Comparison of ENCODE assay signal across 9 cellular contexts in the genomic region with DNA sequence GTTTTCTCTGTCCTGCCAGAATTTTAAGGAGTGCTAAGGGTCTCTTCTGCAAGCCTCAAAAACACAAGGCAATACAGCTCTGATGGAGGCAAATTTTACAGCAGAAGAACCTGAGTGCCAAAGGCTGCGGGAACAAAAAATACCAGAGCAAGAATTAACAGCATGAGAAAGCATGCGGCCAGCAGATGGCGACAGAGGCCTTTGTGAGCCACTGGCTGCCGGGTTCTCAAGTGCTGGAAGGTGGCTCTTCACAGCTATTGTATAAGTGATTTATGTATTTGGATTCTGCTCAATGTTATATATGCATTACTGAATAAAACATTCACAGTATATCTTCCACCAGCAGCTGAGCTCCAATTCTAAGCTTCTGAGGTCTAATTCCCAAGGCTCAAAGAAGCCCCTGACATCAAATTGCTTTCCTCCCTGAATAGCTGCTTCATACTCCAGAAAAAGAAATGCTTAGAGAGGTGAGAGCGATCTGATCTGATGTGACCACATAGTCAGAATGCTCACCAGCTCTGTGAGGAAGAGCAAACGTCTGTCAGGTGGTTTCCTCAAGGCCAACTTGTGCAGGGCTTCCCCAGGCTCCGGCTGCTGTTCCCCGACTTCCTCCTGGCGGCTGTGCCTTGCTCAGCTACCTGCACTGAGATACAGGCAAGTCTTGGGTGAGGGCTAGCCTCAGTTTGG. TPM values are rescaled to one million over a fixed set of nuclear protein-coding genes. Genes with fewer than 3 reads are reported as not detected.
A peak's percentile ranks its signal among the peaks of the same experiment; 100 is the strongest.
DNase-seq lines count a peak whose midpoint lies in the region; ATAC-seq and TF ChIP-seq lines count a peak whose summit lies in the region.
"Had no signal": no experiment of that assay in that cellular context is flagged by ENCODE, and none has a peak within 500 bp of the region (broad histone marks: within the 10 kb centered on the region; RNA-seq: fewer than 3 reads in every experiment).

No MANE protein-coding gene starts in this region.

- H3K9ac ChIP-seq in HCT116 (ENCODE audit: low read length): no peak overlapping the region

- ATAC-seq in HCT116 (peak; percentile 83), HG02981 (IDR thresholded peaks at IDR 0.05; ENCODE audit: unreplicated experiment) (no peak)

- no peak overlapping the region for H2AFZ ChIP-seq in HCT116 (ENCODE audit: low read depth, low read length, poor library complexity, severe bottlenecking)

- H3K4me1 ChIP-seq in Caco-2: no peaks in the 10 kb centered on the region
- no peaks in the 10 kb centered on the region for H3K4me1 ChIP-seq in HCT116 (ENCODE audit: control insufficient read depth in 1 of 2, insufficient read depth in 2 of 2, low read length in 2 of 2)

- H3K4me2 ChIP-seq in HCT116 (ENCODE audit: low read length): no peak overlapping the region

- H3K79me2 ChIP-seq in HCT116 (ENCODE audit: insufficient read depth, low read length): no peaks in the 10 kb centered on the region; the same call in 1 of the 2 replicates

- H3K36me3 ChIP-seq in Caco-2 (ENCODE audit: control insufficient read depth, insufficient read depth, low read length): no peaks in the 10 kb centered on the region
- no peaks in the 10 kb centered on the region for H3K36me3 ChIP-seq in HCT116 (ENCODE audit: control insufficient read depth in 1 of 2, insufficient read depth in 2 of 2, low read length in 2 of 2)

- H3K4me3 Mint-ChIP-seq in Caco-2 (ENCODE audit: unreplicated experiment) (no peak overlapping the region), MCF 10A (ENCODE audit: unreplicated experiment) (no peak overlapping the region)

- TF ChIP-seq CTCF in Caco-2 (IDR thresholded peaks at IDR 0.05; ENCODE audit: insufficient read depth in 1 of 2, low read depth in 1 of 2, low read length in 1 of 2, severe bottlenecking in 1 of 2, unreplicated experiment in 1 of 2): peak; percentile 84 to 89
- peak; percentile 73 to 96 (median 85) for TF ChIP-seq CTCF in HCT116 (IDR thresholded peaks at IDR 0.05 in 2 of 3, conservative IDR thresholded peaks at IDR 0.05 in 1 of 3; ENCODE audit: borderline replicate concordance in 1 of 3, insufficient read depth in 1 of 3, low read depth in 2 of 3, low read length in 2 of 3)
- TF ChIP-seq CTCF in VCaP (conservative IDR thresholded peaks at IDR 0.05): peak; percentile 81
- peak; percentile 92 for TF ChIP-seq CTCF in MCF 10A (IDR thresholded peaks at IDR 0.05; ENCODE audit: unreplicated experiment)

- H3K9me3 ChIP-seq in Caco-2 (no peaks in the 10 kb centered on the region), HCT116 (ENCODE audit: control insufficient read depth in 1 of 2, insufficient read depth in 1 of 2, low read depth in 1 of 2, low read length in 2 of 2) (no peaks in the 10 kb centered on the region)

- H3K36me3 Mint-ChIP-seq in Caco-2 (ENCODE audit: insufficient read depth, unreplicated experiment) (no peaks in the 10 kb centered on the region), MCF 10A (ENCODE audit: insufficient read depth, unreplicated experiment) (peaks cover 6% of the 10 kb centered on the region)
- H3K36me3 Mint-ChIP-seq: IgD-negative memory B cell had no signal

- peak; percentile 91 for TF ChIP-seq RAD21 in HCT116 (IDR thresholded peaks at IDR 0.05; ENCODE audit: low read depth)

- no peaks in the 10 kb centered on the region for H3K27me3 Mint-ChIP-seq in Caco-2 (ENCODE audit: insufficient read depth, unreplicated experiment)
- no peaks in the 10 kb centered on the region for H3K27me3 Mint-ChIP-seq in MCF 10A (ENCODE audit: insufficient read depth, unreplicated experiment)
- H3K27me3 Mint-ChIP-seq: IgD-negative memory B cell had no signal

- H4K20me1 ChIP-seq in HCT116 (ENCODE audit: insufficient read depth): no peaks in the 10 kb centered on the region

- H3K4me1 Mint-ChIP-seq in Caco-2 (ENCODE audit: low read depth, unreplicated experiment) (no peaks in the 10 kb centered on the region), MCF 10A (ENCODE audit: insufficient read depth, unreplicated experiment) (no peaks in the 10 kb centered on the region)

- H3K27me3 ChIP-seq in Caco-2 (replicated peaks; ENCODE audit: control insufficient read depth, insufficient read depth, low read length): no peaks in the 10 kb centered on the region
- no peaks in the 10 kb centered on the region for H3K27me3 ChIP-seq in HCT116 (ENCODE audit: insufficient read depth, low read length)

- no peaks in the 10 kb centered on the region for H3K9me2 ChIP-seq in HCT116 (ENCODE audit: insufficient read depth)

- H3K4me3 ChIP-seq in Caco-2 (ENCODE audit: low read depth, low read length): no peak overlapping the region
- no peak overlapping the region for H3K4me3 ChIP-seq in HCT116 (replicated peaks in 1 of 2; ENCODE audit: low read depth in 1 of 2, low read length in 2 of 2)

- DNase-seq in Caco-2: peak; percentile 68 to 84
- peak; percentile 46 for DNase-seq in HCT116 (ENCODE audit: low read depth, low spot score)
- DNase-seq in NCI-H2196 treated with DMSO at 0.1 percent for 48 hours (lab: John Stamatoyannopoulos, UW; ENCODE audit: unreplicated experiment): peak; percentile 69
- DNase-seq in MCF 10A (ENCODE audit: unreplicated experiment): peak; percentile 80
- peak; percentile 83 for DNase-seq in islet precursor cell
- DNase-seq in stimulated activated CD4-positive, alpha-beta T cell treated with anti-CD3 and anti-CD28 coated beads, Interleukin-15, amount 100 ng/mL, for 48 hours (ENCODE audit: low read depth in 2 of 2): peak; percentile 62 to 72

- H3K9me3 Mint-ChIP-seq in Caco-2 (ENCODE audit: unreplicated experiment) (no peaks in the 10 kb centered on the region), MCF 10A (ENCODE audit: unreplicated experiment) (no peaks in the 10 kb centered on the region)
- H3K9me3 Mint-ChIP-seq: IgD-negative memory B cell had no signal

- BruUV-seq in Caco-2 (replicated peaks; lab: Mats Ljungman, UMichigan): no TSS peak
- BruUV-seq in HCT116 (replicated peaks; lab: Mats Ljungman, UMichigan): no TSS peak
- no TSS peak for BruUV-seq in MCF 10A (replicated peaks; lab: Mats Ljungman, UMichigan)

- H3K27ac Mint-ChIP-seq in Caco-2 (ENCODE audit: unreplicated experiment) (no peak overlapping the region), MCF 10A (ENCODE audit: low read depth, unreplicated experiment) (no peak overlapping the region)

- RAD21 ChIA-PET in HCT116 (lab: Charles Lee; ENCODE audit: low non-redundant PET in 1 of 2, low total read pairs in 2 of 2, uncharacterized antibody in 2 of 2, unreplicated experiment in 2 of 2): interaction anchor here (1.0 to 1.5 kb wide), 4 partner anchors 117 to 258 kb away, joined by 3 to 6 read pairs (median 4); a partner anchor contains a TSS

- no peak overlapping the region for H3K27ac ChIP-seq in HCT116 (ENCODE audit: low read depth, low read length)
- no peak overlapping the region for H3K27ac ChIP-seq in VCaP

- intact Hi-C loops in Caco-2 (cut with micrococcal nuclease; ENCODE audit: unreplicated experiment) (loop anchor here (1.0 to 5.0 kb wide), 6 partner anchors 69 to 259 kb away; a partner anchor contains a TSS), HCT116 (cut with micrococcal nuclease) (loop anchor here (1.0 to 2.0 kb wide), 4 partner anchors 117 to 259 kb away; a partner anchor contains a TSS), MCF 10A (cut with micrococcal nuclease) (loop anchor here (1.0 to 10.0 kb wide), 6 partner anchors 86 to 830 kb away; no protein-coding TSS in a partner anchor)

- CTCF ChIA-PET in Caco-2 (lab: Charles Lee) (interaction anchor here (0.6 to 1.5 kb wide), 15 partner anchors 31 to 238 kb away, joined by 3 to 12 read pairs (median 4); a partner anchor contains a TSS), HCT116 (lab: Charles Lee) (interaction anchor here (0.6 to 2.6 kb wide), 18 partner anchors 12 to 1403 kb away, joined by 3 to 26 read pairs (median 4); no protein-coding TSS in a partner anchor), MCF 10A (lab: Yijun Ruan, JAX) (interaction anchor here (0.6 to 8.9 kb wide), 63 partner anchors 8 to 1409 kb away, joined by 3 to 80 read pairs (median 4); no protein-coding TSS in a partner anchor)

- TF ChIP-seq POLR2A in HCT116 (IDR thresholded peaks at IDR 0.05; ENCODE audit: borderline replicate concordance, extremely low read depth, insufficient read depth, insufficient read length): no peak

- POLR2A ChIA-PET in Caco-2 (lab: Charles Lee) (no interaction called here), HCT116 (lab: Charles Lee) (no interaction called here), MCF 10A (lab: Yijun Ruan, JAX) (interaction anchor here (0.6 to 1.9 kb wide), 4 partner anchors 47 to 159 kb away, joined by 3 to 9 read pairs (median 4); no protein-coding TSS in a partner anchor)

TF ChIP-seq in HCT116, 20 proteins besides CTCF, POLR2A, EP300 and RAD21:
- TF ChIP-seq ZNF274 (IDR thresholded peaks at IDR 0.05; ENCODE audit: low read depth, low read length) (no peak), ELF1 (IDR thresholded peaks at IDR 0.05; ENCODE audit: borderline replicate concordance, low read depth) (no peak), JUND (IDR thresholded peaks at IDR 0.05) (no peak), SRF (IDR thresholded peaks at IDR 0.05; ENCODE audit: low read depth) (no peak), TCF7L2 (IDR thresholded peaks at IDR 0.05; ENCODE audit: borderline replicate concordance, extremely low read depth, insufficient read depth, insufficient read length) (no peak), CEBPB (IDR thresholded peaks at IDR 0.05; ENCODE audit: low read depth) (no peak)

RNA-seq across cellular contexts. Expression of a gene that starts 58.6 kb away (rescaled TPM):
- 0.14 and 0.18 TPM in 2 replicates for total RNA-seq in Caco-2 (2022)
- total RNA-seq in HCT116 (2021; ENCODE audit: unreplicated experiment): 0.27 TPM
- polyA plus RNA-seq in HCT116 (2012): 0.30 and 0.31 TPM in 2 replicates
- 0.07 TPM in 2 replicates for total RNA-seq in MCF 10A (2022)
